Comparison of ENCODE assay signal across 18 cellular contexts in genomic region chr6:43670623-43670986, GRCh38. TPM values are rescaled to one million over a fixed set of nuclear protein-coding genes. Genes with fewer than 3 reads are reported as not detected.
A peak's percentile ranks its signal among the peaks of the same experiment; 100 is the strongest.
DNase-seq lines count a peak whose midpoint lies in the region; ATAC-seq and TF ChIP-seq lines count a peak whose summit lies in the region.
"Had no signal": no experiment of that assay in that cellular context is flagged by ENCODE, and none has a peak within 500 bp of the region (broad histone marks: within the 10 kb centered on the region; RNA-seq: fewer than 3 reads in every experiment).

No MANE protein-coding gene starts in this region.

- intact Hi-C loops in PC-9 (cut with micrococcal nuclease; ENCODE audit: unreplicated experiment) (no loop called here), dorsolateral prefrontal cortex (cut with DNase I) (no loop called here), posterior cingulate gyrus (cut with DNase I) (no loop called here)

- TF ChIP-seq CTCF in PC-9 (conservative IDR thresholded peaks at IDR 0.05) (no peak), dorsolateral prefrontal cortex (IDR thresholded peaks at IDR 0.05 in 54 of 56, conservative IDR thresholded peaks at IDR 0.05 in 2 of 56; ENCODE audit: low read depth in 1 of 56, partially characterized antibody in 56 of 56) (no peak)

- ATAC-seq in activated T-cell treated with anti-CD3 and anti-CD28 coated beads, Interleukin-2, amount 50 U/mL, for 72 hours (replicated peaks in 1 of 2), result no peak
- no peak for ATAC-seq in activated T-cell treated with anti-CD3 and anti-CD28 coated beads, Interleukin-2, amount 50 U/mL, for 4 hours
- ATAC-seq in stimulated activated effector memory CD8-positive, alpha-beta T cell treated with anti-CD3 and anti-CD28 coated beads, Interleukin-12 subunit alpha, Interleukin-12 subunit beta, amount 100 ng/mL, for 72 hours, result no peak

- no peaks in the 10 kb centered on the region for H3K27me3 Mint-ChIP-seq in activated T-cell treated with anti-CD3 and anti-CD28 coated beads, Interleukin-2, amount 50 U/mL, for 72 hours (ENCODE audit: low read depth)
- no peaks in the 10 kb centered on the region for H3K27me3 Mint-ChIP-seq in activated T-cell treated with anti-CD3 and anti-CD28 coated beads, Interleukin-2, amount 50 U/mL, for 4 hours (ENCODE audit: low read depth)
- H3K27me3 Mint-ChIP-seq: IgD-negative memory B cell had no signal

- no peak for DNase-seq in activated T-cell treated with anti-CD3 and anti-CD28 coated beads, Interleukin-2, amount 50 U/mL, for 72 hours
- DNase-seq in activated T-cell treated with anti-CD3 and anti-CD28 coated beads, Interleukin-2, amount 50 U/mL, for 4 hours, result no peak
- DNase-seq in PC-9 (no peak), dorsolateral prefrontal cortex (no peak), posterior cingulate gyrus (no peak), epidermal melanocyte (ENCODE audit: insufficient read length, low spot score) (no peak), anterior cingulate cortex (lab: John Stamatoyannopoulos, UW) (no peak)
- DNase-seq in stimulated activated effector memory CD8-positive, alpha-beta T cell treated with anti-CD3 and anti-CD28 coated beads, Interleukin-12 subunit alpha, Interleukin-12 subunit beta, amount 100 ng/mL, for 72 hours (ENCODE audit: low spot score in 2 of 2), result no peak
- DNase-seq: glutamatergic neuron; NCI-H1048; NK-92 treated with Interleukin-12 subunit alpha and Interleukin-12 subunit beta, amount 100 ng/mL, for 24 hours; SIG-M5 had no signal

- H3K36me3 ChIP-seq in PC-9 (ENCODE audit: low read depth), result peaks cover 9% of the 10 kb centered on the region; the same call in 1 of the 2 replicates
- H3K36me3 ChIP-seq: ovary had no signal

- H3K4me2 ChIP-seq in PC-9, result peak overlapping the region; percentile 69

- H3K27ac Mint-ChIP-seq in activated T-cell treated with anti-CD3 and anti-CD28 coated beads, Interleukin-2, amount 50 U/mL, for 72 hours, result peak overlapping the region; percentile 66
- peak overlapping the region; percentile 91 for H3K27ac Mint-ChIP-seq in stimulated activated effector memory CD8-positive, alpha-beta T cell treated with anti-CD3 and anti-CD28 coated beads, Interleukin-12 subunit alpha, Interleukin-12 subunit beta, amount 100 ng/mL, for 72 hours

- no peaks in the 10 kb centered on the region for H3K27me3 ChIP-seq in PC-9 (ENCODE audit: insufficient read depth, low read depth)
- no peaks in the 10 kb centered on the region for H3K27me3 ChIP-seq in dorsolateral prefrontal cortex
- H3K27me3 ChIP-seq: ovary had no signal

- H3K4me3 ChIP-seq in PC-9 (no peak overlapping the region), dorsolateral prefrontal cortex (no peak overlapping the region)
- H3K4me3 ChIP-seq: HAP-1, mucosa of descending colon, ovary, thoracic aorta had no signal

- H3K9me3 Mint-ChIP-seq in activated T-cell treated with anti-CD3 and anti-CD28 coated beads, Interleukin-2, amount 50 U/mL, for 72 hours, result no peaks in the 10 kb centered on the region
- no peaks in the 10 kb centered on the region for H3K9me3 Mint-ChIP-seq in activated T-cell treated with anti-CD3 and anti-CD28 coated beads, Interleukin-2, amount 50 U/mL, for 4 hours
- H3K9me3 Mint-ChIP-seq in stimulated activated effector memory CD8-positive, alpha-beta T cell treated with anti-CD3 and anti-CD28 coated beads, Interleukin-12 subunit alpha, Interleukin-12 subunit beta, amount 100 ng/mL, for 72 hours, result no peaks in the 10 kb centered on the region
- H3K9me3 Mint-ChIP-seq: IgD-negative memory B cell had no signal

- H3K79me2 ChIP-seq in PC-9 (ENCODE audit: low read depth), result no peaks in the 10 kb centered on the region

- POLR2A ChIA-PET in PC-9 (lab: Charles Lee; ENCODE audit: unreplicated experiment), result no interaction called here

- H3K9me2 ChIP-seq in PC-9 (ENCODE audit: insufficient read depth), result no peaks in the 10 kb centered on the region

- H3K4me1 ChIP-seq in PC-9 (replicated peaks; ENCODE audit: insufficient read depth), result peaks cover 52% of the 10 kb centered on the region
- H3K4me1 ChIP-seq: HAP-1 had no signal

- H3K36me3 Mint-ChIP-seq in activated T-cell treated with anti-CD3 and anti-CD28 coated beads, Interleukin-2, amount 50 U/mL, for 72 hours (ENCODE audit: insufficient read depth in 2 of 2), result peaks cover 2 to 5% of the 10 kb centered on the region in 2 donors
- H3K36me3 Mint-ChIP-seq in activated T-cell treated with anti-CD3 and anti-CD28 coated beads, Interleukin-2, amount 50 U/mL, for 4 hours (ENCODE audit: insufficient read depth), result peaks cover 17% of the 10 kb centered on the region
- peaks cover 69% of the 10 kb centered on the region for H3K36me3 Mint-ChIP-seq in stimulated activated effector memory CD8-positive, alpha-beta T cell treated with anti-CD3 and anti-CD28 coated beads, Interleukin-12 subunit alpha, Interleukin-12 subunit beta, amount 100 ng/mL, for 72 hours

- H3K9me3 ChIP-seq in PC-9 (ENCODE audit: insufficient read depth, low read depth), result no peaks in the 10 kb centered on the region
- H3K9me3 ChIP-seq: HAP-1, mucosa of descending colon, ovary, thoracic aorta had no signal

- H2AFZ ChIP-seq in PC-9, result no peak overlapping the region

- H3K4me1 Mint-ChIP-seq in activated T-cell treated with anti-CD3 and anti-CD28 coated beads, Interleukin-2, amount 50 U/mL, for 72 hours (ENCODE audit: low read depth), result peaks cover 37% of the 10 kb centered on the region
- peaks cover 22% of the 10 kb centered on the region for H3K4me1 Mint-ChIP-seq in activated T-cell treated with anti-CD3 and anti-CD28 coated beads, Interleukin-2, amount 50 U/mL, for 4 hours (ENCODE audit: low read depth)
- peaks cover 32% of the 10 kb centered on the region for H3K4me1 Mint-ChIP-seq in stimulated activated effector memory CD8-positive, alpha-beta T cell treated with anti-CD3 and anti-CD28 coated beads, Interleukin-12 subunit alpha, Interleukin-12 subunit beta, amount 100 ng/mL, for 72 hours

- no peaks in the 10 kb centered on the region for H4K20me1 ChIP-seq in PC-9 (ENCODE audit: insufficient read depth)

- no TSS peak for BruUV-seq in PC-9 (replicated peaks; lab: Mats Ljungman, UMichigan)

- H3F3A ChIP-seq in PC-9 (ENCODE audit: insufficient read depth, low read depth), result peaks cover 33% of the 10 kb centered on the region

- CTCF ChIA-PET in PC-9 (lab: Charles Lee), result interaction anchor here (0.5 to 1.4 kb wide), 2 partner anchors 54 to 406 kb away, joined by 3 to 5 read pairs; no protein-coding TSS in a partner anchor

- no peak overlapping the region for H3K4me3 Mint-ChIP-seq in activated T-cell treated with anti-CD3 and anti-CD28 coated beads, Interleukin-2, amount 50 U/mL, for 72 hours
- H3K4me3 Mint-ChIP-seq in activated T-cell treated with anti-CD3 and anti-CD28 coated beads, Interleukin-2, amount 50 U/mL, for 4 hours, result no peak overlapping the region
- H3K4me3 Mint-ChIP-seq in stimulated activated effector memory CD8-positive, alpha-beta T cell treated with anti-CD3 and anti-CD28 coated beads, Interleukin-12 subunit alpha, Interleukin-12 subunit beta, amount 100 ng/mL, for 72 hours, result no peak overlapping the region

- H3K27ac ChIP-seq in PC-9 (peak overlapping the region; percentile 78), dorsolateral prefrontal cortex (peak overlapping the region in 39 of 59 donors; percentile 15 to 93 (median 80))

RNA-seq across cellular contexts. Expression of gene MRPS18A, which starts 17.0 kb away (rescaled TPM):
- 10 to 100 TPM; 60.1 to 69.7 TPM for total RNA-seq in activated T-cell treated with anti-CD3 and anti-CD28 coated beads, Interleukin-2, amount 50 U/mL, for 72 hours
- total RNA-seq in activated T-cell treated with anti-CD3 and anti-CD28 coated beads, Interleukin-2, amount 50 U/mL, for 4 hours, result 10 to 100 TPM; 70.0 to 75.1 (median 72.7) TPM
- total RNA-seq in PC-9 (2021) (49.1 and 54.8 TPM in 2 replicates), dorsolateral prefrontal cortex (10 to 100 TPM; 19.1 to 45.5 (median 32.6) TPM)

RNA-seq across cellular contexts. Expression of gene RSPH9, which starts 25.8 kb away (rescaled TPM):
- under 1 TPM in 1 of 2 donors, not detected in 1; 0.12 TPM for total RNA-seq in activated T-cell treated with anti-CD3 and anti-CD28 coated beads, Interleukin-2, amount 50 U/mL, for 72 hours
- not detected for total RNA-seq in activated T-cell treated with anti-CD3 and anti-CD28 coated beads, Interleukin-2, amount 50 U/mL, for 4 hours
- total RNA-seq in PC-9 (2021) (not detected in 2 replicates), dorsolateral prefrontal cortex (1 to 10 TPM in 7 of 120 experiments, under 1 TPM in 101, not detected in 12; 0.18 to 1.5 (median 0.52) TPM)
- total RNA-seq: activated CD8-positive, alpha-beta memory T cell treated with anti-CD3 and anti-CD28 coated beads for 36 hours; thoracic aorta had no signal

RNA-seq across cellular contexts. Expression of gene MAD2L1BP, which starts 35.0 kb away (rescaled TPM):
- total RNA-seq in activated T-cell treated with anti-CD3 and anti-CD28 coated beads, Interleukin-2, amount 50 U/mL, for 72 hours, result 10 to 100 TPM; 40.4 to 41.3 TPM
- 10 to 100 TPM; 32.1 to 32.7 (median 32.3) TPM for total RNA-seq in activated T-cell treated with anti-CD3 and anti-CD28 coated beads, Interleukin-2, amount 50 U/mL, for 4 hours
- total RNA-seq in PC-9 (2021) (23.6 and 25.7 TPM in 2 replicates), dorsolateral prefrontal cortex (10 to 100 TPM; 10.4 to 32.4 (median 21.9) TPM)

RNA-seq across cellular contexts. Expression of gene GTPBP2, which starts 41.5 kb away (rescaled TPM):
- 100 to 1,000 TPM in 1 of 2 donors, 10 to 100 TPM in 1; 99.0 to 137 TPM for total RNA-seq in activated T-cell treated with anti-CD3 and anti-CD28 coated beads, Interleukin-2, amount 50 U/mL, for 72 hours
- 10 to 100 TPM; 37.3 to 50.3 (median 39.1) TPM for total RNA-seq in activated T-cell treated with anti-CD3 and anti-CD28 coated beads, Interleukin-2, amount 50 U/mL, for 4 hours
- total RNA-seq in PC-9 (2021), result 70.8 and 89.4 TPM in 2 replicates
- total RNA-seq in dorsolateral prefrontal cortex, result 10 to 100 TPM; 26.4 to 55.6 (median 40.4) TPM
